Comparison of ENCODE assay signal across 8 cellular contexts in the genomic region with DNA sequence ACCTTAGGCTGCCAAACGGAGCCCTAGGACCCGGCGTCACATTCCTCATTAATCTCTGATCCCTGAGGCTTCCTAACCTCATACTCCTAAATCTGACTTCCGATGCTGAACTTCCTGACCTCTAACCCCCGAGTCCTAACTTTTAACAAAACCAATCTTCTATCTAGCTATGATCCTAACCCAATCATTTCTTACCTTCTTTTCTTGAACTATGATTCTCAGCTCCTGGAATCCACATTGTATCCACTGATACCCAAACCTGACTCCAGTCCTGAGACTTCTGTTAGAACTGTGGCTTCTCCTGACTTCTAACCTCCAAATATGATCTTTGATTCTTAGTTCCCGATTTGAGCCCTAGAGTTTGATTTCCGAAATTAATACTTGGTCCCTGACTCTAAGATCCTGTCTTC. TPM values are rescaled to one million over a fixed set of nuclear protein-coding genes. Genes with fewer than 3 reads are reported as not detected.
DNase-seq lines count a peak whose midpoint lies in the region; ATAC-seq and TF ChIP-seq lines count a peak whose summit lies in the region.

No MANE protein-coding gene starts in this region.

- H3K14ac ChIP-seq in trophoblast cell (ENCODE audit: low read length): no peak overlapping the region

- peak; percentile 78 for DNase-seq in DMS114 treated with DMSO at 0.1 percent for 48 hours (lab: John Stamatoyannopoulos, UW; ENCODE audit: unreplicated experiment)
- DNase-seq in PC-3: no peak
- peak; percentile 65 for DNase-seq in epithelial cell of esophagus (ENCODE audit: low read depth)
- DNase-seq in trophoblast cell: peak; percentile 23 to 51
- no peak for DNase-seq in SKM-1 (lab: John Stamatoyannopoulos, UW; ENCODE audit: unreplicated experiment)
- DNase-seq in NCI-H526 treated with DMSO at 0.1 percent for 48 hours (lab: John Stamatoyannopoulos, UW): no peak
- no peak for DNase-seq in activated CD4-positive, alpha-beta T cell treated with anti-CD3 and anti-CD28 coated beads for 1 hour
- DNase-seq in NCI-H345 (lab: John Stamatoyannopoulos, UW): no peak

- no peak overlapping the region for H3K4ac ChIP-seq in trophoblast cell (ENCODE audit: low read depth, low read length)

- ATAC-seq in PC-3: no peak

- H3K79me2 ChIP-seq in PC-3 (ENCODE audit: low read length) (peaks cover 29% of the 10 kb centered on the region), trophoblast cell (ENCODE audit: control insufficient read depth, insufficient read depth, low read length, poor library complexity) (peaks cover 2% of the 10 kb centered on the region)

- CTCF ChIA-PET in PC-3 (lab: Charles Lee): interaction anchor here (1.9 kb wide), 1 partner anchor 30 kb away, joined by 7 read pairs; the partner anchor contains the start of genes MRPS12 and SARS2

- BruUV-seq in PC-3 (replicated peaks; lab: Mats Ljungman, UMichigan): TSS peak; percentile 76

- peak overlapping the region; percentile 84 for H2BK120ac ChIP-seq in trophoblast cell (ENCODE audit: insufficient read depth, low read length, poor library complexity)

- H2BK5ac ChIP-seq in trophoblast cell (ENCODE audit: low read depth, low read length, poor library complexity): peak overlapping the region; percentile 58

- H3K4me2 ChIP-seq in PC-3 (ENCODE audit: low read length) (peak overlapping the region; percentile 98), trophoblast cell (ENCODE audit: low read length) (peak overlapping the region; percentile 95)

- H3K9me3 ChIP-seq in PC-3 (ENCODE audit: low read length) (no peaks in the 10 kb centered on the region), trophoblast cell (ENCODE audit: insufficient read depth, low read depth, low read length) (peaks cover 2% of the 10 kb centered on the region)

- peaks cover 2% of the 10 kb centered on the region for H3K79me1 ChIP-seq in trophoblast cell (ENCODE audit: low read length)

- no peak overlapping the region for H4K12ac ChIP-seq in trophoblast cell (ENCODE audit: low read depth, low read length)

- H4K91ac ChIP-seq in trophoblast cell (ENCODE audit: low read depth, low read length): peak overlapping the region; percentile 71

- TF ChIP-seq CTCF in PC-3 (conservative IDR thresholded peaks at IDR 0.05; ENCODE audit: low read depth, low read length) (no peak), epithelial cell of esophagus (IDR thresholded peaks at IDR 0.05; ENCODE audit: insufficient read depth, low read depth, low read length, missing control alignments) (no peak)

- H3K9ac ChIP-seq in PC-3 (ENCODE audit: low read length) (peak overlapping the region; percentile 77), trophoblast cell (ENCODE audit: low read length) (peak overlapping the region; percentile 63)

- H2AK5ac ChIP-seq in trophoblast cell (ENCODE audit: low read length): no peak overlapping the region

- H2BK12ac ChIP-seq in trophoblast cell (ENCODE audit: low read length): no peak overlapping the region

- intact Hi-C loops in PC-3 (cut with micrococcal nuclease): no loop called here

- peak overlapping the region; percentile 92 for H4K8ac ChIP-seq in trophoblast cell (ENCODE audit: low read depth, low read length)

- POLR2A ChIA-PET in PC-3 (lab: Charles Lee; ENCODE audit: unreplicated experiment): interaction anchor here (0.5 to 0.8 kb wide), 3 partner anchors 31 to 183 kb away, joined by 3 to 6 read pairs (median 5); partner anchors contain the start of gene MRPS12

- H2AFZ ChIP-seq in PC-3 (ENCODE audit: low read length) (peak overlapping the region; percentile 73), trophoblast cell (ENCODE audit: insufficient read depth, low read length, poor library complexity) (peak overlapping the region; percentile 85)

- WGBS in trophoblast cell (ENCODE audit: extremely low coverage, insufficient coverage, insufficient read length): 100% methylated on average over 1 of the region's 7 CpGs

- H3F3A ChIP-seq in PC-3 (ENCODE audit: low read length, unreplicated experiment): no peaks in the 10 kb centered on the region

- H3K4me3 ChIP-seq in PC-3 (ENCODE audit: low read length): peak overlapping the region; percentile 78
- H3K4me3 ChIP-seq in epithelial cell of esophagus (ENCODE audit: low read length): peak overlapping the region; percentile 95
- H3K4me3 ChIP-seq in trophoblast cell (ENCODE audit: low read depth, low read length): peak overlapping the region; percentile 94

- no peaks in the 10 kb centered on the region for H3K9me2 ChIP-seq in PC-3 (replicated peaks; ENCODE audit: low read length)

- peak overlapping the region; percentile 91 for H3K18ac ChIP-seq in trophoblast cell (ENCODE audit: low read length)

- no peaks in the 10 kb centered on the region for H4K20me1 ChIP-seq in PC-3 (ENCODE audit: low read length)

- H3K27ac ChIP-seq in PC-3 (ENCODE audit: low read length) (0 out of 2 replicates have a peak overlapping the region, but pooled peaks have one; percentile 12), trophoblast cell (ENCODE audit: low read depth, low read length) (peak overlapping the region; percentile 53)

- H3K36me3 ChIP-seq in PC-3 (ENCODE audit: low read depth, low read length): no peaks in the 10 kb centered on the region
- H3K36me3 ChIP-seq in trophoblast cell (ENCODE audit: control insufficient read depth in 1 of 2, insufficient read depth in 2 of 2, low read length in 2 of 2): peaks cover 2% of the 10 kb centered on the region in 2 experiments

- H3K4me1 ChIP-seq in PC-3 (ENCODE audit: insufficient read depth, low read length) (0 out of 2 replicates have a peak, but pooled peaks cover 3% of the 10 kb centered on the region), trophoblast cell (ENCODE audit: control insufficient read depth in 1 of 2, insufficient read depth in 2 of 2, low read length in 2 of 2) (peaks cover 0 to 7% of the 10 kb centered on the region in 2 experiments)

- H3K23ac ChIP-seq in trophoblast cell (ENCODE audit: low read length): no peak overlapping the region

- H3K27me3 ChIP-seq in PC-3 (ENCODE audit: low read length) (no peaks in the 10 kb centered on the region), trophoblast cell (ENCODE audit: insufficient read depth, low read length) (no peaks in the 10 kb centered on the region)

RNA-seq across cellular contexts. Expression of gene NFKBIB, which starts 0.5 kb away (rescaled TPM):
- total RNA-seq in PC-3 (2014; rRNA removed): 43.7 and 44.9 TPM in 2 replicates
- 19.6 and 21.0 TPM in 2 replicates for polyA plus RNA-seq in trophoblast cell (2013)

RNA-seq across cellular contexts. Expression of gene SIRT2, which starts 0.8 kb away (rescaled TPM):
- 37.9 and 55.2 TPM in 2 replicates for total RNA-seq in PC-3 (2014; rRNA removed)
- 25.5 and 26.1 TPM in 2 replicates for polyA plus RNA-seq in trophoblast cell (2013)

RNA-seq across cellular contexts. Expression of gene CCER2, which starts 11.8 kb away (rescaled TPM):
- 0.26 TPM in 1 of 2 replicates, not detected in the other for total RNA-seq in PC-3 (2014; rRNA removed)
- polyA plus RNA-seq in trophoblast cell (2013): 0.34 and 0.39 TPM in 2 replicates

RNA-seq across cellular contexts. Expression of gene RINL, which starts 22.1 kb away (rescaled TPM):
- total RNA-seq in PC-3 (2014; rRNA removed): 1.2 and 3.2 TPM in 2 replicates
- polyA plus RNA-seq in trophoblast cell (2013): 0.99 and 1.1 TPM in 2 replicates

RNA-seq across cellular contexts. Expression of gene SARS2, which starts 30.3 kb away (rescaled TPM):
- 26.7 and 28.3 TPM in 2 replicates for total RNA-seq in PC-3 (2014; rRNA removed)
- 20.4 and 22.1 TPM in 2 replicates for polyA plus RNA-seq in trophoblast cell (2013)

Comparison
In these comparisons a context has a peak if more than half of its experiments do, and no peak if none do; other contexts are left out.
1. DNase-seq: peak in DMS114 treated with DMSO at 0.1 percent for 48 hours (single experiment), epithelial cell of esophagus (single experiment) and trophoblast cell (2 of 2); none in PC-3 (single experiment), SKM-1 (single experiment), NCI-H526 treated with DMSO at 0.1 percent for 48 hours (single experiment), activated CD4-positive, alpha-beta T cell treated with anti-CD3 and anti-CD28 coated beads for 1 hour (single experiment) and NCI-H345 (single experiment).
2. Peak in every context shown above with its lines, with median percentiles within 50 percentile points of each other: H3K4me3 ChIP-seq.